Comparison of ENCODE assay signal across 31 cellular contexts in the genomic region with DNA sequence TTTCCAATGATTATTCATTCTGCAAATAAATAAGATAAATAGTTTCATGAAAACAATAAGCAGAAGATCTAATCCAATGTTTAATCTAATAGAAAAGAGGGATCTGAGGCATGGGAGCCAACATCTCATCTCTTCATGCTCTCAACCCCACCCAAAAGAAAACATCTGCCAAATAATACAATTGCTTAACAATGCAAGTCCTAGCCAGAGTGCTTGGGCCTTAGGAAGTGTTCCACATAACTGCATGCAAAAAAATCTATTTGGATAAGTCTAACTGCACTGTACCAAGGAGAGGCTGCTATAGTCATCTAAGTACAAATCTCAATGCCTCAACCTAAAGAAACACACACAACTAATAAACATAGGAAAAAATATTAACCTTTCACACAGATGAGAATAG.
"Had no signal": no experiment of that assay in that cellular context is flagged by ENCODE, and none has a peak within 500 bp of the region (broad histone marks: within the 10 kb centered on the region; RNA-seq: fewer than 3 reads in every experiment).

No MANE protein-coding gene starts in this region.

- H3K27me3 ChIP-seq: adrenal gland, ascending aorta, cardiac muscle cell, colonic mucosa had no signal

- H3K9me3 ChIP-seq: adrenal gland, ascending aorta, colonic mucosa had no signal

- DNase-seq: activated B cell treated with CpG ODN at 0.5 μM for 24 hours; activated CD4-positive, alpha-beta memory T cell treated with anti-CD3 and anti-CD28 coated beads for 36 hours; activated CD4-positive, alpha-beta T cell treated with anti-CD3 and anti-CD28 coated beads for 4 hours; activated CD4-positive, alpha-beta T cell treated with anti-CD3 and anti-CD28 coated beads, Interleukin-2, amount 10 ng/mL, durations not matched to agents 24 days and 14 days; activated CD4-positive, alpha-beta T cell treated with anti-CD3 and anti-CD28 coated beads, Interleukin-2, amount 50 U/mL, for 1 hour; activated CD4-positive, alpha-beta T cell treated with anti-CD3 and anti-CD28 coated beads, Interleukin-2, amount 50 U/mL, for 4 hours; activated CD4-positive, CD25-positive, alpha-beta regulatory T cell treated with anti-CD3 and anti-CD28 coated beads, Interleukin-2, amount 50 U/mL, for 72 hours; activated CD8-positive, alpha-beta memory T cell treated with anti-CD3 and anti-CD28 coated beads, Interleukin-2, amount 50 U/mL, for 4 hours; activated CD8-positive, alpha-beta T cell treated with anti-CD3 and anti-CD28 coated beads for 36 hours; activated effector memory CD4-positive, alpha-beta T cell treated with anti-CD3 and anti-CD28 coated beads, Interleukin-2, amount 50 U/mL, for 16 hours; activated gamma-delta T cell treated with Interleukin-2 at 50 U/mL for 16 hours; activated naive CD4-positive, alpha-beta T cell; activated naive CD4-positive, alpha-beta T cell treated with anti-CD3 and anti-CD28 coated beads for 36 hours; activated naive CD4-positive, alpha-beta T cell treated with anti-CD3 and anti-CD28 coated beads, Interleukin-2, amount 50 U/mL, for 16 hours; activated naive CD8-positive, alpha-beta T cell treated with anti-CD3 and anti-CD28 coated beads for 36 hours; activated T-cell treated with anti-CD3 and anti-CD28 coated beads for 4 hours; activated T-cell treated with anti-CD3 and anti-CD28 coated beads, Interleukin-2, amount 50 U/mL, for 1 hour; activated T-cell treated with anti-CD3 and anti-CD28 coated beads, Interleukin-2, amount 50 U/mL, for 4 hours; activated T-cell treated with anti-CD3 and anti-CD28 coated beads, Interleukin-2, amount 50 U/mL, for 72 hours; adrenal gland; amniotic stem cell; caudate nucleus; cerebellar nuclear complex; colonic mucosa; T-helper 2 cell; T-helper 9 cell had no signal

- H3K4me3 ChIP-seq: adrenal gland, ascending aorta, cardiac muscle cell, colonic mucosa had no signal

- H3K27ac ChIP-seq: adrenal gland, ascending aorta, cardiac muscle cell, colonic mucosa, VCaP had no signal

- H3K4me1 ChIP-seq: adrenal gland, ascending aorta, colonic mucosa had no signal

- ATAC-seq: activated CD8-positive, alpha-beta T cell treated with anti-CD3 and anti-CD28 coated beads for 36 hours; activated naive CD4-positive, alpha-beta T cell treated with anti-CD3 and anti-CD28 coated beads, Interleukin-2, amount 50 U/mL, for 72 hours; activated T-cell treated with anti-CD3 and anti-CD28 coated beads, Interleukin-2, amount 50 U/mL, for 4 hours; activated T-cell treated with anti-CD3 and anti-CD28 coated beads, Interleukin-2, amount 50 U/mL, for 72 hours; activated T-helper 17 cell treated with anti-CD3 and anti-CD28 coated beads, Interleukin-2, amount 50 U/mL, for 72 hours had no signal

- H3K36me3 ChIP-seq: adrenal gland, ascending aorta, cardiac muscle cell, colonic mucosa had no signal
